Comparison of ENCODE assay signal across 1 cellular context in genomic region chr9:95572370-95573151, GRCh38.
TF ChIP-seq lines count a peak whose summit lies in the region.

No MANE protein-coding gene starts in this region.

TF ChIP-seq in GM23338, 12 proteins besides CTCF, POLR2A, EP300 and RAD21 (continued from another document):
- TF ChIP-seq REST (IDR thresholded peaks at IDR 0.05; ENCODE audit: unreplicated experiment) = no peak
